ENCODE assay signal across 19 cellular contexts in genomic region chr13:61144301-61144700, GRCh38.
"Had no signal": no experiment of that assay in that cellular context is flagged by ENCODE, and none has a peak within 500 bp of the region (broad histone marks: within the 10 kb centered on the region; RNA-seq: fewer than 3 reads in every experiment).

No MANE protein-coding gene starts in this region.

- H3K27ac ChIP-seq: epithelial cell of prostate, esophagus squamous epithelium, neutrophil had no signal

- H3K36me3 Mint-ChIP-seq: type B pancreatic cell had no signal

- H3K27me3 ChIP-seq: dorsolateral prefrontal cortex, esophagus squamous epithelium, neutrophil had no signal

- H3K9me3 Mint-ChIP-seq: nephron progenitor cell, type B pancreatic cell had no signal

- H3K4me3 ChIP-seq: dorsolateral prefrontal cortex, esophagus squamous epithelium had no signal

- H3K4me1 Mint-ChIP-seq: naive thymus-derived CD4-positive, alpha-beta T cell had no signal

- ATAC-seq: left colon; naive thymus-derived CD4-positive, alpha-beta T cell had no signal

- H3K27me3 Mint-ChIP-seq: naive thymus-derived CD4-positive, alpha-beta T cell; type B pancreatic cell had no signal

- H3K9me3 ChIP-seq: esophagus squamous epithelium, neutrophil had no signal

- H3K4me1 ChIP-seq: esophagus squamous epithelium had no signal

- H3K4me3 Mint-ChIP-seq: naive thymus-derived CD4-positive, alpha-beta T cell; nephron progenitor cell; type B pancreatic cell had no signal

- FAIRE-seq: endometrium, kidney, small intestine, urothelium cell line had no signal

- H3K36me3 ChIP-seq: esophagus squamous epithelium, neutrophil had no signal

- DNase-seq: caudate nucleus; cortex of kidney; dorsolateral prefrontal cortex; effector CD8-positive, alpha-beta T cell; esophagus squamous epithelium; foreskin fibroblast; left colon; mammary epithelial cell; naive thymus-derived CD4-positive, alpha-beta T cell; nephron progenitor cell; small intestine; stimulated activated CD4-positive, alpha-beta T cell treated with anti-CD3 and anti-CD28 coated beads, Interleukin-12 subunit alpha, Interleukin-12 subunit beta, amount 100 ng/mL, for 4 hours; stimulated activated naive CD4-positive, alpha-beta T cell had no signal
